Comparison of ENCODE assay signal across 8 cellular contexts in the genomic region with DNA sequence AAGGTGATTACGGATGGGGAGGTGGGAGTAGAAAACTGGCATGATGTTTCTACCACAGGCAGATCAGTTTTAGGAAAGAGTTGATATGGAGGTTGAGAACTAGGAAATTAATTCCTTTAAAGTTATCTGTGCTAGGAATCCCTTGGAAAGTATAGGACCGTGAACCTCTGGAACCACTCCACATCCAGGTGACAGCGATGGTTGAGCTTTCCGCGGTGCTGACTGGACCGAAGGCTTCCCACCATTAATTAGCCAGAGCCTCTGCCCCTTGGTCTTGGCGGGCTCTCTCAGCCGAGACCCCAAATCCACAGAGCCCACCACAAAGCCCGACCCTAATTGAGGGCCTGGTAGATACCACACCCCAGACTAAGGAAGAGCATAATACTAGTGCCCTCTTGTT.
"Had no signal": no experiment of that assay in that cellular context is flagged by ENCODE, and none has a peak within 500 bp of the region (broad histone marks: within the 10 kb centered on the region; RNA-seq: fewer than 3 reads in every experiment).

No MANE protein-coding gene starts in this region.

- DNase-seq: IMR-90, KBM-7, KG1 had no signal

- H3K9ac ChIP-seq: KMS-11 had no signal

- H3K4me2 ChIP-seq: KMS-11 had no signal

- H3K36me3 Mint-ChIP-seq: IgD-negative memory B cell had no signal

- H3K4me3 ChIP-seq: K562 had no signal

- H3K27ac Mint-ChIP-seq: IgD-negative memory B cell had no signal

- H3K9me3 Mint-ChIP-seq: IgD-negative memory B cell had no signal

- H3K4me3 Mint-ChIP-seq: IgD-negative memory B cell had no signal

- H3K27ac ChIP-seq: HL-60, KMS-11 had no signal

- ATAC-seq: HepG2, K562 had no signal
